ENCODE assay signal across 22 cellular contexts in the genomic region with DNA sequence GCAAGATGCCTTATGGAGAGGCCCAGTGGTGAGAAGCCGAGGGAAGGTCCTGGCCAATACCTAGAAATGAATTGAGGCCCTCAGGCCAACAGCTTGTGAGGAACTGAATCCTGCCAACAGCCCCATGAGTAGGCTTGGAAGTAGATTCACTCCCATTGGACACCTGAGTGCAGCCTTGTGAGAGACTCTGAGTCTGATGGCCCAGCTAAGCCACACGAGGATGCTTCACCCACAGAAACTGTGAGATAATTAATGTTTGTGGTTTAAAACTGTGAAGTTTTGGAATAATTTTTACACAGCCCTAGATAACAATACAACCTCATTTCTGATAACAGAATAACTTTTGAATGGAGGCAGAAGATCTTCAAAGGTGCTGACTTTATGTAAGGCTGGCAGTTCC.
"Had no signal": no experiment of that assay in that cellular context is flagged by ENCODE, and none has a peak within 500 bp of the region (broad histone marks: within the 10 kb centered on the region; RNA-seq: fewer than 3 reads in every experiment).

No MANE protein-coding gene starts in this region.

- H2AFZ ChIP-seq: parathyroid adenoma had no signal

- H3K4me3 Mint-ChIP-seq: endodermal cell; naive thymus-derived CD4-positive, alpha-beta T cell; nephron progenitor cell; stimulated activated naive B cell treated with anti-CD40 and anti-IgM and Interleukin-4, amounts not matched to agents 10 μg/mL and 1 μg/mL and 100 μg/mL, for 72 hours; stimulated activated naive CD8-positive, alpha-beta T cell treated with anti-CD3 and anti-CD28 coated beads, Interleukin-15, amount 100 ng/mL, for 72 hours had no signal

- H3K9me3 Mint-ChIP-seq: endodermal cell; nephron progenitor cell; stimulated activated naive B cell treated with anti-CD40 and anti-IgM and Interleukin-4, amounts not matched to agents 10 μg/mL and 1 μg/mL and 100 μg/mL, for 72 hours; stimulated activated naive CD8-positive, alpha-beta T cell treated with anti-CD3 and anti-CD28 coated beads, Interleukin-15, amount 100 ng/mL, for 72 hours had no signal

- H3K4me1 Mint-ChIP-seq: stimulated activated naive CD8-positive, alpha-beta T cell treated with anti-CD3 and anti-CD28 coated beads, Interleukin-15, amount 100 ng/mL, for 72 hours had no signal

- ATAC-seq: gastrocnemius medialis; heart right ventricle; naive thymus-derived CD4-positive, alpha-beta T cell; psoas muscle; right lobe of liver; stimulated activated naive B cell treated with anti-CD40 and anti-IgM and Interleukin-4, amounts not matched to agents 10 μg/mL and 1 μg/mL and 100 μg/mL, for 72 hours; stimulated activated naive CD8-positive, alpha-beta T cell treated with anti-CD3 and anti-CD28 coated beads, Interleukin-15, amount 100 ng/mL, for 72 hours; upper lobe of right lung had no signal

- H3K27ac Mint-ChIP-seq: endodermal cell; naive thymus-derived CD4-positive, alpha-beta T cell; nephron progenitor cell; stimulated activated naive B cell treated with anti-CD40 and anti-IgM and Interleukin-4, amounts not matched to agents 10 μg/mL and 1 μg/mL and 100 μg/mL, for 72 hours had no signal

- H3K27ac ChIP-seq: gastrocnemius medialis, heart right ventricle, parathyroid adenoma, psoas muscle, right lobe of liver, testis, tibial nerve, upper lobe of right lung had no signal

- H3K4me3 ChIP-seq: coronary artery, gastrocnemius medialis, heart right ventricle, psoas muscle, right lobe of liver, testis, tibial nerve, upper lobe of right lung had no signal

- H3K4me1 ChIP-seq: gastrocnemius medialis, parathyroid adenoma, psoas muscle, right lobe of liver, testis, upper lobe of right lung had no signal

- H3K27me3 ChIP-seq: gastrocnemius medialis, right lobe of liver, testis, tibial nerve, upper lobe of right lung had no signal

- H3K36me3 Mint-ChIP-seq: naive thymus-derived CD4-positive, alpha-beta T cell; stimulated activated naive B cell treated with anti-CD40 and anti-IgM and Interleukin-4, amounts not matched to agents 10 μg/mL and 1 μg/mL and 100 μg/mL, for 72 hours had no signal

- FAIRE-seq: endothelial cell of umbilical vein, islet of Langerhans had no signal

- H3K79me2 ChIP-seq: parathyroid adenoma had no signal

- H3K9ac ChIP-seq: parathyroid adenoma had no signal

- DNase-seq: effector CD4-positive, alpha-beta T cell; gastrocnemius medialis; heart right ventricle; hypothalamus; naive thymus-derived CD4-positive, alpha-beta T cell; nephron progenitor cell; psoas muscle; retina; right lobe of liver; stimulated activated CD4-positive, alpha-beta T cell treated with anti-CD3 and anti-CD28 coated beads, Interleukin-15, amount 100 ng/mL, for 24 hours; stimulated activated CD4-positive, alpha-beta T cell treated with anti-CD3 and anti-CD28 coated beads, Interleukin-1b, Interleukin-23, amount 100 ng/mL, for 48 hours; stimulated activated CD4-positive, alpha-beta T cell treated with anti-CD3 and anti-CD28 coated beads, Interleukin-4, amount 100 ng/mL, for 24 hours; stimulated activated naive B cell treated with anti-CD40 and anti-IgM and Interleukin-4, amounts not matched to agents 10 μg/mL and 1 μg/mL and 100 μg/mL, for 72 hours; stimulated activated naive CD8-positive, alpha-beta T cell treated with anti-CD3 and anti-CD28 coated beads, Interleukin-15, amount 100 ng/mL, for 72 hours; testis; upper lobe of right lung had no signal

- H3K36me3 ChIP-seq: gastrocnemius medialis, heart right ventricle, right lobe of liver, tibial nerve, upper lobe of right lung had no signal

- H3K9me3 ChIP-seq: gastrocnemius medialis, psoas muscle, right lobe of liver, testis, tibial nerve, upper lobe of right lung had no signal
